ENCODE assay signal across 25 cellular contexts in genomic region chr17:1156864-1157263, GRCh38.
"Had no signal": no experiment of that assay in that cellular context is flagged by ENCODE, and none has a peak within 500 bp of the region (broad histone marks: within the 10 kb centered on the region; RNA-seq: fewer than 3 reads in every experiment).

No MANE protein-coding gene starts in this region.

- H2AFZ ChIP-seq: parathyroid adenoma had no signal

- H3K79me2 ChIP-seq: parathyroid adenoma had no signal

- H3K27ac ChIP-seq: esophagus muscularis mucosa, heart right ventricle, neutrophil, parathyroid adenoma, right lobe of liver, thoracic aorta, tibial nerve, upper lobe of left lung had no signal

- H3K4me3 ChIP-seq: esophagus muscularis mucosa, heart right ventricle, mucosa of descending colon, right lobe of liver, thoracic aorta, tibial nerve, upper lobe of left lung had no signal

- FAIRE-seq: colon, endothelial cell of umbilical vein, small intestine, urothelium cell line had no signal

- H3K36me3 ChIP-seq: neutrophil, right lobe of liver, thoracic aorta, tibial nerve had no signal

- ATAC-seq: heart right ventricle; left lobe of liver; mucosa of descending colon; natural killer cell treated with Interleukin-12 subunit alpha and Interleukin-12 subunit beta and Interleukin-15 and Interleukin-18, amount 100 ng/mL, for 72 hours; right lobe of liver; stimulated activated naive B cell treated with anti-CD40 and anti-IgM and Interleukin-4, amounts not matched to agents 10 μg/mL and 1 μg/mL and 100 μg/mL, for 72 hours had no signal

- H3K9me3 ChIP-seq: esophagus muscularis mucosa, heart right ventricle, mucosa of descending colon, neutrophil, right lobe of liver, thoracic aorta, tibial nerve, upper lobe of left lung had no signal

- H3K27me3 ChIP-seq: esophagus muscularis mucosa, heart right ventricle, neutrophil, right lobe of liver, upper lobe of left lung had no signal

- H3K9ac ChIP-seq: parathyroid adenoma had no signal

- H3K4me1 ChIP-seq: parathyroid adenoma, right lobe of liver, upper lobe of left lung had no signal

- DNase-seq: effector CD8-positive, alpha-beta T cell; foreskin melanocyte; glutamatergic neuron; heart right ventricle; hippocampal formation; islet precursor cell; mesenchymal stem cell; mucosa of descending colon; naive B cell; right lobe of liver; small intestine; stimulated activated CD4-positive, alpha-beta T cell treated with anti-CD3 and anti-CD28 coated beads, Interleukin-15, amount 100 ng/mL, for 24 hours; stimulated activated CD4-positive, alpha-beta T cell treated with anti-CD3 and anti-CD28 coated beads, Interleukin-2, amount 100 ng/mL, for 48 hours; stimulated activated naive B cell treated with anti-CD40 and anti-IgM and Interleukin-4, amounts not matched to agents 10 μg/mL and 1 μg/mL and 100 μg/mL, for 72 hours; upper lobe of left lung had no signal
